8 cellular contexts compared by ENCODE assay signal in the genomic region with DNA sequence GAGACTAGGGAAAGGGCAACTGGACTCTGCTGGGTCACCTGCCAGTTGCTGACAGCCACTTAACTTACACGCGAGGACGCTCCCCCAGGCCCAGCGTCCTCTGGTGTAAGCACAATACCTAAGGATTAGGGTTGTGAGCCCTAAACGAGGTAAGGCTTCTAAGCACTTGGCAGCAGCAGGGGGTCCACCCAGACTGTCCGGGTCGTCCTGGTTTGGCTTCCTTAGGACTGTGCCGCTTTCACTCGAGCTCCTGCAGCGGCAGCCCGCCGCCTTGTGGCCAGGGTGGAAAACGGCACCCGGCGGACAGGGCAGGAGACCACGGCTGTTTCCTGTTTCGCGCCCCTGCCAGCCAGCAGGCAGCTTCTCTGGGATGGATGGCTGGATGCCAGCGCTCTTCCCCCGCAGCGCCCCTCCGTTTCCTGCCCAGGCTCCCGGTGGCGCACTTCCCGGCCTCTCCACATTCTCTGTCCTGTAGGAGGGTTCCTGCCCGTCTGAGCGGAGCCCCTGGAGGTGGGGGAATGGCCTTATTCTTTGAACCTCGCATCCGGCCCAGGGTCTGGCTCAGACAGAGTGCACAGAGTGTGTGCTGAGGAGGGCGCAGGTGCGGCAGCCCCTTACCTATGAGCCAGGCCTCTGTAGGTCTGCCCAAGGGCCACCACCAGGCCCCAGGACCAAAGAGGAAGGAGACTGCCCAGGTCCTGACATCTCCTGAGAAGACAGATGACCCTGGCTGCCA. TPM values are rescaled to one million over a fixed set of nuclear protein-coding genes. Genes with fewer than 3 reads are reported as not detected.
DNase-seq lines count a peak whose midpoint lies in the region; ATAC-seq and TF ChIP-seq lines count a peak whose summit lies in the region.

No MANE protein-coding gene starts in this region.

- no peaks in the 10 kb centered on the region for H3K36me3 ChIP-seq in NT2/D1 (ENCODE audit: insufficient read depth, insufficient read length, low read length)

- DNase-seq in GM10248 (ENCODE audit: extremely low spot score) (peak; percentile 66), HT1080 (ENCODE audit: low read depth) (peak; percentile 82), NT2/D1 (ENCODE audit: low read depth, low spot score) (peak; percentile 33), activated T-cell treated with anti-CD3 and anti-CD28 coated beads for 24 hours (ENCODE audit: low read depth) (peak; percentile 64), epithelial cell of proximal tubule (ENCODE audit: low read depth) (no peak), myocyte (ENCODE audit: low read depth) (peak; percentile 73)

- no peaks in the 10 kb centered on the region for H3K9me3 Mint-ChIP-seq in stimulated activated naive CD8-positive, alpha-beta T cell treated with anti-CD3 and anti-CD28 coated beads, Interleukin-15, Interleukin-2, amounts not matched to agents 100 ng/mL and 50 ng/mL, for 24 hours

- H3K4me3 ChIP-seq in NT2/D1 (ENCODE audit: insufficient read length, low read depth) (no peak overlapping the region), epithelial cell of proximal tubule (ENCODE audit: low read depth, low read length) (peak overlapping the region; percentile 34)

- POLR2A ChIA-PET in GM10248 (lab: Yijun Ruan, JAX) = interaction anchor here (0.6 kb wide), 1 partner anchor 24 kb away, joined by 3 read pairs; no protein-coding TSS in a partner anchor

- no peak overlapping the region for H3K27ac Mint-ChIP-seq in stimulated activated naive CD8-positive, alpha-beta T cell treated with anti-CD3 and anti-CD28 coated beads, Interleukin-15, Interleukin-2, amounts not matched to agents 100 ng/mL and 50 ng/mL, for 24 hours

- TF ChIP-seq CTCF in GM10248 (IDR thresholded peaks at IDR 0.05; ENCODE audit: control extremely low read depth, extremely low read depth, low read depth, missing control alignments) (peak; percentile 94), epithelial cell of proximal tubule (conservative IDR thresholded peaks at IDR 0.05; ENCODE audit: low read depth, low read length) (peak; percentile 77)

- CTCF ChIA-PET in GM10248 (lab: Yijun Ruan, JAX) = interaction anchor here (0.7 to 5.1 kb wide), 37 partner anchors 9 to 1318 kb away, joined by 3 to 83 read pairs (median 3); partner anchors contain the start of genes AMZ2, SLC16A6 and WIPI1

- peaks cover 24% of the 10 kb centered on the region for H3K27me3 Mint-ChIP-seq in stimulated activated naive CD8-positive, alpha-beta T cell treated with anti-CD3 and anti-CD28 coated beads, Interleukin-15, Interleukin-2, amounts not matched to agents 100 ng/mL and 50 ng/mL, for 24 hours

- H3K4me1 ChIP-seq in NT2/D1 (ENCODE audit: insufficient read depth, insufficient read length) = peaks cover 7% of the 10 kb centered on the region

- peaks cover 35% of the 10 kb centered on the region for H3K4me1 Mint-ChIP-seq in stimulated activated naive CD8-positive, alpha-beta T cell treated with anti-CD3 and anti-CD28 coated beads, Interleukin-15, Interleukin-2, amounts not matched to agents 100 ng/mL and 50 ng/mL, for 24 hours (ENCODE audit: low read depth)

- peak overlapping the region; percentile 26 for H3K9ac ChIP-seq in NT2/D1 (ENCODE audit: insufficient read length, low read depth)

- peak overlapping the region; percentile 71 for H3K4me3 Mint-ChIP-seq in stimulated activated naive CD8-positive, alpha-beta T cell treated with anti-CD3 and anti-CD28 coated beads, Interleukin-15, Interleukin-2, amounts not matched to agents 100 ng/mL and 50 ng/mL, for 24 hours

- H3K27me3 ChIP-seq in NT2/D1 (ENCODE audit: insufficient read depth, insufficient read length) = peaks cover 93% of the 10 kb centered on the region

- no peak for ATAC-seq in HG03097 (IDR thresholded peaks at IDR 0.05; ENCODE audit: low FRiP score, unreplicated experiment)

- H3K36me3 Mint-ChIP-seq in stimulated activated naive CD8-positive, alpha-beta T cell treated with anti-CD3 and anti-CD28 coated beads, Interleukin-15, Interleukin-2, amounts not matched to agents 100 ng/mL and 50 ng/mL, for 24 hours (ENCODE audit: low read depth) = no peaks in the 10 kb centered on the region

- H3K9me3 ChIP-seq in NT2/D1 (ENCODE audit: insufficient read depth, low read length) = no peaks in the 10 kb centered on the region

RNA-seq across cellular contexts. Expression of gene AMZ2, which starts 47.0 kb away (rescaled TPM):
- 51.0 and 62.4 TPM in 2 replicates for total RNA-seq in HT1080 (2014; rRNA removed; shearing (Covaris generic))
- 99.1 and 108 TPM in 2 replicates for polyA plus RNA-seq in HT1080 (2015; cell fraction: cytosol; rRNA removed)
- 67.1 and 71.9 TPM in 2 replicates for polyA plus RNA-seq in HT1080 (2015; cell fraction: nucleus; rRNA removed)
- total RNA-seq in epithelial cell of proximal tubule (74.5 and 90.0 TPM in 2 replicates), myocyte (134 and 150 TPM in 2 replicates)
- polyA plus RNA-seq in myocyte (2012) = 106 TPM
